Comparison of ENCODE assay signal across 8 cellular contexts in genomic region chr6:17580518-17581048, GRCh38.
DNase-seq lines count a peak whose midpoint lies in the region; ATAC-seq and TF ChIP-seq lines count a peak whose summit lies in the region.

No MANE protein-coding gene starts in this region.

- TF ChIP-seq CTCF in brain microvascular endothelial cell (IDR thresholded peaks at IDR 0.05; ENCODE audit: low read depth, low read length, missing control alignments), result no peak

- peaks cover 7% of the 10 kb centered on the region for H3K9me3 Mint-ChIP-seq in stimulated activated effector memory CD8-positive, alpha-beta T cell treated with anti-CD3 and anti-CD28 coated beads, Interleukin-12 subunit alpha, Interleukin-12 subunit beta, amount 100 ng/mL, for 72 hours

- no peak overlapping the region for H3K27ac Mint-ChIP-seq in stimulated activated effector memory CD8-positive, alpha-beta T cell treated with anti-CD3 and anti-CD28 coated beads, Interleukin-12 subunit alpha, Interleukin-12 subunit beta, amount 100 ng/mL, for 72 hours

- H3K36me3 ChIP-seq in brain microvascular endothelial cell (replicated peaks), result no peaks in the 10 kb centered on the region

- no peaks in the 10 kb centered on the region for H3K36me3 Mint-ChIP-seq in stimulated activated effector memory CD8-positive, alpha-beta T cell treated with anti-CD3 and anti-CD28 coated beads, Interleukin-12 subunit alpha, Interleukin-12 subunit beta, amount 100 ng/mL, for 72 hours

- H3K4me3 ChIP-seq in brain microvascular endothelial cell (ENCODE audit: low read depth, low read length), result peak overlapping the region; percentile 62

- DNase-seq in ELF-1 (ENCODE audit: low read depth, low spot score) (peak; percentile 84), NCI-H2227 treated with DMSO at 0.1 percent for 48 hours (lab: John Stamatoyannopoulos, UW) (peak; percentile 84), brain microvascular endothelial cell (peak; percentile 25), kidney tubule cell (ENCODE audit: low spot score) (peak; percentile 52), NOMO-1 (lab: John Stamatoyannopoulos, UW; ENCODE audit: unreplicated experiment in 2 of 2) (no peak), DMS153 (lab: John Stamatoyannopoulos, UW) (no peak), foreskin melanocyte (no peak)
- peak in 1 of 2 donors; percentile 61 for DNase-seq in stimulated activated effector memory CD8-positive, alpha-beta T cell treated with anti-CD3 and anti-CD28 coated beads, Interleukin-12 subunit alpha, Interleukin-12 subunit beta, amount 100 ng/mL, for 72 hours (ENCODE audit: low spot score in 2 of 2)

- peak overlapping the region; percentile 65 for H3K4me3 Mint-ChIP-seq in stimulated activated effector memory CD8-positive, alpha-beta T cell treated with anti-CD3 and anti-CD28 coated beads, Interleukin-12 subunit alpha, Interleukin-12 subunit beta, amount 100 ng/mL, for 72 hours

- H3K27me3 ChIP-seq in brain microvascular endothelial cell (replicated peaks), result no peaks in the 10 kb centered on the region

- ATAC-seq in stimulated activated effector memory CD8-positive, alpha-beta T cell treated with anti-CD3 and anti-CD28 coated beads, Interleukin-12 subunit alpha, Interleukin-12 subunit beta, amount 100 ng/mL, for 72 hours, result peak; percentile 91

- in situ Hi-C loops in brain microvascular endothelial cell (cut with HindIII; ENCODE audit: low pct_ligation_motif_present, low sequenced_read_pairs), result no loop called here

- H3K27ac ChIP-seq in brain microvascular endothelial cell, result peak overlapping the region; percentile 6

- H3K4me1 Mint-ChIP-seq in stimulated activated effector memory CD8-positive, alpha-beta T cell treated with anti-CD3 and anti-CD28 coated beads, Interleukin-12 subunit alpha, Interleukin-12 subunit beta, amount 100 ng/mL, for 72 hours, result peaks cover 9% of the 10 kb centered on the region

Comparison
In these comparisons a context has a peak if more than half of its experiments do, and no peak if none do; other contexts are left out.
1. DNase-seq: peak in ELF-1 (single experiment), NCI-H2227 treated with DMSO at 0.1 percent for 48 hours (single experiment), brain microvascular endothelial cell (single experiment) and kidney tubule cell (single experiment); none in NOMO-1 (0 of 2), DMS153 (single experiment) and foreskin melanocyte (single experiment).